ENCODE assay signal across 17 cellular contexts in the genomic region with DNA sequence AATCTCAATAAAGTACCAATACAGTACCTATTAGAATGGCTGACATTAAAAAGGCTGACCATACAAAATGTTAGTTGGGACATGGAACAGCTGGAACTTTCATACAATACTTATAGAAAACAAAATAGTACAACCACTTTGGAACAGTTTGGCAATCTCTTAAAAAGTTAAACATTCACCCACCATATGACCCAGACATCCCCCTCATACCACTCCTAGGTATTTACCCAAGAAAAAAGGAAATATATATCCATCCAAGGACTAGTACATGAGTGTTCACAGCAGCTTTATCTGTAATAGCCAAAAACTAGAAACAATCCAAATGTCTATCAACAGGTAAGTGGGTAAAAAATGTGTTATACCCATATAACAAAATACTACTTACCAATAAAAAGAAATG. TPM values are rescaled to one million over a fixed set of nuclear protein-coding genes. Genes with fewer than 3 reads are reported as not detected.
DNase-seq lines count a peak whose midpoint lies in the region; ATAC-seq and TF ChIP-seq lines count a peak whose summit lies in the region.
"Had no signal": no experiment of that assay in that cellular context is flagged by ENCODE, and none has a peak within 500 bp of the region (broad histone marks: within the 10 kb centered on the region; RNA-seq: fewer than 3 reads in every experiment).

No MANE protein-coding gene starts in this region.

- H3K4me1 Mint-ChIP-seq in activated T-cell treated with anti-CD3 and anti-CD28 coated beads, Interleukin-2, amount 50 U/mL, for 24 hours (ENCODE audit: low read depth) = no peaks in the 10 kb centered on the region
- H3K4me1 Mint-ChIP-seq in activated T-cell treated with anti-CD3 and anti-CD28 coated beads, Interleukin-2, amount 50 U/mL, for 4 hours (ENCODE audit: low read depth) = no peaks in the 10 kb centered on the region
- H3K4me1 Mint-ChIP-seq in natural killer cell (no peaks in the 10 kb centered on the region), nephron progenitor cell (no peaks in the 10 kb centered on the region)
- H3K4me1 Mint-ChIP-seq in natural killer cell treated with Interleukin-12 subunit alpha and Interleukin-12 subunit beta and Interleukin-15 and Interleukin-18, amount 100 ng/mL, for 72 hours (ENCODE audit: low read depth in 2 of 2) = peaks cover 0 to 5% of the 10 kb centered on the region in 2 donors
- H3K4me1 Mint-ChIP-seq in T-helper 2 cell treated with Interferon-gamma antibody and Interleukin-4, amounts not matched to agents 5 μg/mL and 100 μg/mL, for 36 hours (ENCODE audit: low read depth) = no peaks in the 10 kb centered on the region
- H3K4me1 Mint-ChIP-seq: IgD-negative memory B cell had no signal

- no peaks in the 10 kb centered on the region for H3K9me3 Mint-ChIP-seq in activated T-cell treated with anti-CD3 and anti-CD28 coated beads, Interleukin-2, amount 50 U/mL, for 24 hours
- H3K9me3 Mint-ChIP-seq in activated T-cell treated with anti-CD3 and anti-CD28 coated beads, Interleukin-2, amount 50 U/mL, for 4 hours = no peaks in the 10 kb centered on the region
- no peaks in the 10 kb centered on the region for H3K9me3 Mint-ChIP-seq in natural killer cell
- H3K9me3 Mint-ChIP-seq in natural killer cell treated with Interleukin-12 subunit alpha and Interleukin-12 subunit beta and Interleukin-15 and Interleukin-18, amount 100 ng/mL, for 72 hours = no peaks in the 10 kb centered on the region
- H3K9me3 Mint-ChIP-seq in nephron progenitor cell = no peaks in the 10 kb centered on the region
- peaks cover 4% of the 10 kb centered on the region for H3K9me3 Mint-ChIP-seq in T-helper 2 cell treated with Interferon-gamma antibody and Interleukin-4, amounts not matched to agents 5 μg/mL and 100 μg/mL, for 36 hours
- H3K9me3 Mint-ChIP-seq: CD4-positive, alpha-beta memory T cell; HFFc6; IgD-negative memory B cell had no signal

- no peak for ATAC-seq in activated T-cell treated with anti-CD3 and anti-CD28 coated beads, Interleukin-2, amount 50 U/mL, for 4 hours
- ATAC-seq in natural killer cell = no peak
- no peak for ATAC-seq in natural killer cell treated with Interleukin-12 subunit alpha and Interleukin-12 subunit beta and Interleukin-15 and Interleukin-18, amount 100 ng/mL, for 72 hours
- ATAC-seq: A549, HCT116 had no signal

- no peak for TF ChIP-seq CTCF in natural killer cell (IDR thresholded peaks at IDR 0.05)
- no peak for TF ChIP-seq CTCF in nephron progenitor cell (IDR thresholded peaks at IDR 0.05)

- DNase-seq in activated T-cell treated with anti-CD3 and anti-CD28 coated beads, Interleukin-2, amount 50 U/mL, for 24 hours = no peak
- no peak for DNase-seq in activated T-cell treated with anti-CD3 and anti-CD28 coated beads, Interleukin-2, amount 50 U/mL, for 4 hours
- no peak for DNase-seq in natural killer cell
- DNase-seq in natural killer cell treated with Interleukin-12 subunit alpha and Interleukin-12 subunit beta and Interleukin-15 and Interleukin-18, amount 100 ng/mL, for 72 hours (ENCODE audit: low spot score) = no peak
- no peak for DNase-seq in nephron progenitor cell
- DNase-seq in NCI-H524 treated with DMSO at 0.1 percent for 48 hours (lab: John Stamatoyannopoulos, UW) = no peak
- no peak for DNase-seq in T-helper 2 cell treated with Interferon-gamma antibody and Interleukin-4, amounts not matched to agents 5 μg/mL and 100 μg/mL, for 36 hours (ENCODE audit: low spot score)
- DNase-seq: AML-193; CD4-positive, alpha-beta memory T cell; DMS79 treated with DMSO at 0.1 percent for 48 hours; GF-D8; GOT3; H7; HFFc6 had no signal

- no peaks in the 10 kb centered on the region for H3K27me3 Mint-ChIP-seq in activated T-cell treated with anti-CD3 and anti-CD28 coated beads, Interleukin-2, amount 50 U/mL, for 24 hours
- H3K27me3 Mint-ChIP-seq in activated T-cell treated with anti-CD3 and anti-CD28 coated beads, Interleukin-2, amount 50 U/mL, for 4 hours (ENCODE audit: low read depth) = no peaks in the 10 kb centered on the region
- H3K27me3 Mint-ChIP-seq in natural killer cell (ENCODE audit: low read depth in 2 of 2) (no peaks in the 10 kb centered on the region), nephron progenitor cell (ENCODE audit: low read depth, poor library complexity) (no peaks in the 10 kb centered on the region)
- H3K27me3 Mint-ChIP-seq in natural killer cell treated with Interleukin-12 subunit alpha and Interleukin-12 subunit beta and Interleukin-15 and Interleukin-18, amount 100 ng/mL, for 72 hours = no peaks in the 10 kb centered on the region
- H3K27me3 Mint-ChIP-seq in T-helper 2 cell treated with Interferon-gamma antibody and Interleukin-4, amounts not matched to agents 5 μg/mL and 100 μg/mL, for 36 hours (ENCODE audit: low read depth) = no peaks in the 10 kb centered on the region
- H3K27me3 Mint-ChIP-seq: CD4-positive, alpha-beta memory T cell; IgD-negative memory B cell had no signal

- peak overlapping the region; percentile 22 for H3K27ac Mint-ChIP-seq in activated T-cell treated with anti-CD3 and anti-CD28 coated beads, Interleukin-2, amount 50 U/mL, for 24 hours
- H3K27ac Mint-ChIP-seq in natural killer cell (peak overlapping the region; percentile 68 to 76), nephron progenitor cell (peak overlapping the region; percentile 37)
- peak overlapping the region in 1 of 2 donors; percentile 19 for H3K27ac Mint-ChIP-seq in natural killer cell treated with Interleukin-12 subunit alpha and Interleukin-12 subunit beta and Interleukin-15 and Interleukin-18, amount 100 ng/mL, for 72 hours
- H3K27ac Mint-ChIP-seq in T-helper 2 cell treated with Interferon-gamma antibody and Interleukin-4, amounts not matched to agents 5 μg/mL and 100 μg/mL, for 36 hours = no peak overlapping the region
- H3K27ac Mint-ChIP-seq: HFFc6, IgD-negative memory B cell had no signal

- intact Hi-C loops in natural killer cell (cut with micrococcal nuclease) = no loop called here

- peaks cover 55% of the 10 kb centered on the region for H3K36me3 Mint-ChIP-seq in activated T-cell treated with anti-CD3 and anti-CD28 coated beads, Interleukin-2, amount 50 U/mL, for 24 hours (ENCODE audit: low read depth)
- peaks cover 15% of the 10 kb centered on the region for H3K36me3 Mint-ChIP-seq in activated T-cell treated with anti-CD3 and anti-CD28 coated beads, Interleukin-2, amount 50 U/mL, for 4 hours (ENCODE audit: insufficient read depth)
- H3K36me3 Mint-ChIP-seq in natural killer cell (no peaks in the 10 kb centered on the region), nephron progenitor cell (ENCODE audit: low read depth) (peaks cover 55% of the 10 kb centered on the region)
- H3K36me3 Mint-ChIP-seq in natural killer cell treated with Interleukin-12 subunit alpha and Interleukin-12 subunit beta and Interleukin-15 and Interleukin-18, amount 100 ng/mL, for 72 hours = no peaks in the 10 kb centered on the region
- H3K36me3 Mint-ChIP-seq in T-helper 2 cell treated with Interferon-gamma antibody and Interleukin-4, amounts not matched to agents 5 μg/mL and 100 μg/mL, for 36 hours (ENCODE audit: low read depth) = peaks cover 29% of the 10 kb centered on the region

- no peak overlapping the region for H3K4me3 Mint-ChIP-seq in activated T-cell treated with anti-CD3 and anti-CD28 coated beads, Interleukin-2, amount 50 U/mL, for 24 hours
- no peak overlapping the region for H3K4me3 Mint-ChIP-seq in activated T-cell treated with anti-CD3 and anti-CD28 coated beads, Interleukin-2, amount 50 U/mL, for 4 hours
- H3K4me3 Mint-ChIP-seq in natural killer cell (no peak overlapping the region), nephron progenitor cell (no peak overlapping the region)
- H3K4me3 Mint-ChIP-seq in natural killer cell treated with Interleukin-12 subunit alpha and Interleukin-12 subunit beta and Interleukin-15 and Interleukin-18, amount 100 ng/mL, for 72 hours = no peak overlapping the region
- H3K4me3 Mint-ChIP-seq in T-helper 2 cell treated with Interferon-gamma antibody and Interleukin-4, amounts not matched to agents 5 μg/mL and 100 μg/mL, for 36 hours = no peak overlapping the region
- H3K4me3 Mint-ChIP-seq: CD4-positive, alpha-beta memory T cell; HFFc6; IgD-negative memory B cell had no signal

RNA-seq across cellular contexts. Expression of gene ARF4, which starts 25.2 kb away (rescaled TPM):
- 10 to 100 TPM; 86.6 to 97.7 (median 92.3) TPM for total RNA-seq in activated T-cell treated with anti-CD3 and anti-CD28 coated beads, Interleukin-2, amount 50 U/mL, for 4 hours
- 100 to 1,000 TPM in 1 of 3 donors, 10 to 100 TPM in 2; 88.0 to 132 (median 89.6) TPM for total RNA-seq in natural killer cell
- total RNA-seq in natural killer cell treated with Interleukin-12 subunit alpha and Interleukin-12 subunit beta and Interleukin-15 and Interleukin-18, amount 100 ng/mL, for 72 hours = 100 to 1,000 TPM in 1 of 2 donors, 10 to 100 TPM in 1; 92.7 to 112 TPM
